9 cellular contexts compared by ENCODE assay signal in the genomic region with DNA sequence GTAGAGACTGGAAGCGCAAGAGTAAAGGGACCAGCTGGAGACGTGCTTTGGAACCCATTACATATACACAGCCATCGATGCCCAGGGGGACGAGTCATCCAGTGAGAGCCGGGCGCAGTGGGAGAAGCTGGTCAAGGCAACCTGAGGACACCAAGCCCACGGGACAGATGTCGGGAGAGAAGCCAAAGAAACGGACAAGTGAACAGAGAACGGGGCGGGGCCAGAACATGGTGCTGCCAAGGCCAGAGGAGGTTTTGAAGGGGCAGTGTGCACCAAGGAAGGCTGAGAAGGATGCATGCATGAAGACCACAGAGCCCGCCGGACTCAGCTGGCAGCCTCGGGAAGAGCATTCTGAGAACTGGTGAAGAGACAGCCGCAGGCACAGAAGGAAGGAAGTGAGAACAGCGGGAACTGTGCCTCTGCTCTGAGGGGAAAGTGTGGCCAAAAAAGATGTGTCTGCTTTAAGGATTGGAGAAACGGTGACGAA. TPM values are rescaled to one million over a fixed set of nuclear protein-coding genes. Genes with fewer than 3 reads are reported as not detected.
DNase-seq lines count a peak whose midpoint lies in the region; ATAC-seq and TF ChIP-seq lines count a peak whose summit lies in the region.
"Had no signal": no experiment of that assay in that cellular context is flagged by ENCODE, and none has a peak within 500 bp of the region (broad histone marks: within the 10 kb centered on the region; RNA-seq: fewer than 3 reads in every experiment).

No MANE protein-coding gene starts in this region.

- TF ChIP-seq CTCF in NB4 (IDR thresholded peaks at IDR 0.05; ENCODE audit: low read depth, low read length) (no peak), osteocyte (IDR thresholded peaks at IDR 0.05) (no peak), testis (IDR thresholded peaks at IDR 0.05) (no peak)

- 47 to 53% methylated on average over 18 of the region's 18 CpGs for WGBS in testis, 2 donors

- no peaks in the 10 kb centered on the region for H3K9me3 ChIP-seq in testis

- intact Hi-C loops in testis (cut with DNase I; ENCODE audit: low total_unique reads) = no loop called here

- H3K27ac ChIP-seq in testis = no peak overlapping the region

- TF ChIP-seq POLR2A in NB4 (IDR thresholded peaks at IDR 0.05; ENCODE audit: extremely low read depth, insufficient read length) = no peak
- TF ChIP-seq POLR2A in testis (IDR thresholded peaks at IDR 0.05) = no peak

- no peaks in the 10 kb centered on the region for H3K27me3 Mint-ChIP-seq in osteocyte (ENCODE audit: unreplicated experiment)

- H3K4me1 Mint-ChIP-seq in osteocyte (ENCODE audit: unreplicated experiment) = peaks cover 61% of the 10 kb centered on the region

- no peaks in the 10 kb centered on the region for H3K27me3 ChIP-seq in testis

- peaks cover 2% of the 10 kb centered on the region for H3K36me3 Mint-ChIP-seq in osteocyte (ENCODE audit: unreplicated experiment)

- H3K9me3 Mint-ChIP-seq in osteocyte (ENCODE audit: unreplicated experiment) = no peaks in the 10 kb centered on the region

- H3K27ac Mint-ChIP-seq in osteocyte (ENCODE audit: unreplicated experiment) = peak overlapping the region; percentile 80

- ATAC-seq in GM18861 (IDR thresholded peaks at IDR 0.05; ENCODE audit: unreplicated experiment) (no peak), HG03097 (IDR thresholded peaks at IDR 0.05; ENCODE audit: low FRiP score, unreplicated experiment) (no peak)

- peak; percentile 71 for DNase-seq in GF-D8 (lab: John Stamatoyannopoulos, UW)
- peak; percentile 86 for DNase-seq in NB4 (ENCODE audit: low read depth)
- DNase-seq in cerebellar cortex (ENCODE audit: low spot score) = peak; percentile 78
- no peak for DNase-seq in osteocyte (ENCODE audit: extremely low spot score, unreplicated experiment)
- DNase-seq in testis = no peak
- no peak for DNase-seq in NCI-H2227 (lab: John Stamatoyannopoulos, UW; ENCODE audit: unreplicated experiment)
- DNase-seq: SHP77 had no signal

- H3K36me3 ChIP-seq in testis (ENCODE audit: low read depth, missing control alignments) = no peaks in the 10 kb centered on the region

- peaks cover 26% of the 10 kb centered on the region for H3K4me1 ChIP-seq in testis

- H3K4me3 ChIP-seq in NB4 (ENCODE audit: low read depth, low read length) (peak overlapping the region; percentile 48), testis (no peak overlapping the region)

- peak overlapping the region; percentile 19 for H3K4me3 Mint-ChIP-seq in osteocyte (ENCODE audit: unreplicated experiment)

RNA-seq across cellular contexts. Expression of a gene that starts 20.3 kb away (rescaled TPM):
- 34.4 and 37.1 TPM in 2 replicates for total RNA-seq in osteocyte
- total RNA-seq in testis = 100 to 1,000 TPM in 1 of 2 donors, 10 to 100 TPM in 1; 93.7 to 102 TPM
- polyA plus RNA-seq in testis (ENCODE audit: insufficient read depth, low read depth, low replicate concordance) = 44.1 TPM

Comparison
In these comparisons a context has a peak if more than half of its experiments do, and no peak if none do; other contexts are left out.
1. DNase-seq: peak in GF-D8 (single experiment), NB4 (single experiment) and cerebellar cortex (single experiment); none in osteocyte (single experiment), testis (single experiment) and NCI-H2227 (single experiment).